Comparison of ENCODE assay signal across 15 cellular contexts in the genomic region with DNA sequence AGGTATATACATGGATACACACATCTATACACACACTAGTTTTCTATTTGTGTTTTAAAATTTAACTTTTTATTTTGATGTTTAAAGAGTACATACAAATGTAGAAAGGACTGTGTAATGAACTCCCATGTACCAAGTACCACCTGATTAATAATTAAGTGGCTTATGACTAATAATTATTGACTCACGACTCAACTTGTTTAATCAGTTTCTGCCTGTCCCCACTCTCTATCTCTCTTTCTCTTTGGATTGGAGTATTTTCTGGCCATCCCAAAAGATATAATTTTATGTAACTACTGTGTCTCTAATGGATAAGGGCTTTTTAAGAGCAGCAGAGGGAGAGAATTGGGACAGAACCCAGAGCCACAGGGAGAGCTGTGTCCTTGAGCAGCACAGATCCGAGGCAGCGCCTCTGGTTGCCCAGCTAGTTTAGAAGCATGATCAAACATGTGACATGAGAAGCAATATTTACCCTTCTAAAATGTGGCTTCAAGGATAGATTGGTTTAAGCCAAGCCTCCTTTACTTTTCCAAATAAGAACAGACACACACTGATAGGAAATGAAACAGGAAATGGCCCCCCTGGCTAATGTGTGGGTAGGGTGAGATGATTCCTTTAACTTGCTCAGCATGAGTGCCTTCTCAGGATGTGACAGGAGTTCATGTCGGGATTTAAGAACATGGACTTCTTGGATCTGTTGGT.
DNase-seq lines count a peak whose midpoint lies in the region; ATAC-seq, FAIRE-seq and TF ChIP-seq lines count a peak whose summit lies in the region.
"Had no signal": no experiment of that assay in that cellular context is flagged by ENCODE, and none has a peak within 500 bp of the region (broad histone marks: within the 10 kb centered on the region; RNA-seq: fewer than 3 reads in every experiment).

No MANE protein-coding gene starts in this region.

- no peaks in the 10 kb centered on the region for H4K20me1 ChIP-seq in GM23338 (replicated peaks; ENCODE audit: insufficient read depth)

- H3K4me1 Mint-ChIP-seq in GM23338 = peaks cover 24% of the 10 kb centered on the region
- H3K4me1 Mint-ChIP-seq: activated CD4-positive, alpha-beta T cell treated with anti-CD3 and anti-CD28 coated beads, Interleukin-2, amount 10 ng/mL, durations not matched to agents 24 days and 14 days had no signal

- H3K4me3 ChIP-seq in GM23338 = no peak overlapping the region
- no peak overlapping the region for H3K4me3 ChIP-seq in fibroblast of mammary gland (ENCODE audit: control insufficient read depth, low read depth, low read length)
- peak overlapping the region in 2 of 4 donors; percentile 15 to 31 for H3K4me3 ChIP-seq in pancreas
- no peak overlapping the region for H3K4me3 ChIP-seq in BE2C (ENCODE audit: low read depth, low read length)
- H3K4me3 ChIP-seq: heart left ventricle, suprapubic skin had no signal

- no peaks in the 10 kb centered on the region for H3F3A ChIP-seq in GM23338 (replicated peaks; ENCODE audit: low read depth)

- peaks cover 10% of the 10 kb centered on the region for H3K27me3 Mint-ChIP-seq in GM23338 (ENCODE audit: insufficient read depth, low read depth, poor library complexity)

- H3K9me3 Mint-ChIP-seq in GM23338 = peaks cover 4% of the 10 kb centered on the region
- H3K9me3 Mint-ChIP-seq: activated CD4-positive, alpha-beta T cell treated with anti-CD3 and anti-CD28 coated beads, Interleukin-2, amount 10 ng/mL, durations not matched to agents 24 days and 14 days; central memory CD8-positive, alpha-beta T cell; T-helper 2 cell treated with Interferon-gamma antibody and Interleukin-4, amounts not matched to agents 5 μg/mL and 100 μg/mL, for 36 hours had no signal

- FAIRE-seq in pancreas (lab: Jason Lieb, UNC) = no peak

- H3K9me3 ChIP-seq in pancreas (no peaks in the 10 kb centered on the region), BE2C (no peaks in the 10 kb centered on the region)
- H3K9me3 ChIP-seq: heart left ventricle, suprapubic skin had no signal

- H3K27me3 ChIP-seq in GM23338 (ENCODE audit: insufficient read depth) = no peaks in the 10 kb centered on the region
- H3K27me3 ChIP-seq in pancreas = no peaks in the 10 kb centered on the region
- peaks cover 19% of the 10 kb centered on the region for H3K27me3 ChIP-seq in BE2C

- no peaks in the 10 kb centered on the region for H3K36me3 ChIP-seq in GM23338 (ENCODE audit: insufficient read depth)
- H3K36me3 ChIP-seq in pancreas = no peaks in the 10 kb centered on the region
- H3K36me3 ChIP-seq in BE2C = no peaks in the 10 kb centered on the region
- H3K36me3 ChIP-seq: heart left ventricle, suprapubic skin had no signal

- no peak overlapping the region for H3K4me3 Mint-ChIP-seq in GM23338
- H3K4me3 Mint-ChIP-seq: activated CD4-positive, alpha-beta T cell treated with anti-CD3 and anti-CD28 coated beads, Interleukin-2, amount 10 ng/mL, durations not matched to agents 24 days and 14 days; central memory CD8-positive, alpha-beta T cell; naive B cell; T-helper 2 cell treated with Interferon-gamma antibody and Interleukin-4, amounts not matched to agents 5 μg/mL and 100 μg/mL, for 36 hours had no signal

- ATAC-seq in GM23338 (no peak), pancreas (peak; percentile 83 to 89 (median 86))

- H3K4me2 ChIP-seq in GM23338 = no peak overlapping the region

- H3K27ac ChIP-seq in GM23338 (ENCODE audit: low read depth) (no peak overlapping the region), pancreas (peak overlapping the region; percentile 31 to 66 (median 54))
- H3K27ac ChIP-seq: epithelial cell of prostate, heart left ventricle, suprapubic skin had no signal

- no peaks in the 10 kb centered on the region for H3K79me2 ChIP-seq in GM23338 (replicated peaks; ENCODE audit: insufficient read depth)

- DNase-seq in GM23338 (ENCODE audit: low spot score) (no peak), RPMI7951 (ENCODE audit: low read depth) (peak; percentile 34), fibroblast of mammary gland (ENCODE audit: low read depth) (peak; percentile 4), pancreas (peak in 5 of 6 donors; percentile 48 to 63 (median 56)), SK-N-DZ (ENCODE audit: low spot score) (no peak), BE2C (no peak), NCI-H2171 (lab: John Stamatoyannopoulos, UW) (no peak)
- DNase-seq in stimulated activated CD4-positive, alpha-beta T cell treated with anti-CD3 and anti-CD28 coated beads, Interleukin-15, amount 100 ng/mL, for 24 hours = no peak

- no peak overlapping the region for H3K27ac Mint-ChIP-seq in GM23338
- H3K27ac Mint-ChIP-seq: activated CD4-positive, alpha-beta T cell treated with anti-CD3 and anti-CD28 coated beads, Interleukin-2, amount 10 ng/mL, durations not matched to agents 24 days and 14 days; T-helper 2 cell treated with Interferon-gamma antibody and Interleukin-4, amounts not matched to agents 5 μg/mL and 100 μg/mL, for 36 hours had no signal

- TF ChIP-seq CTCF in GM23338 (conservative IDR thresholded peaks at IDR 0.05; ENCODE audit: low read depth in 2 of 2) (no peak), fibroblast of mammary gland (conservative IDR thresholded peaks at IDR 0.05; ENCODE audit: control insufficient read depth, insufficient read depth, low read depth, low read length) (no peak), pancreas (IDR thresholded peaks at IDR 0.05) (no peak), BE2C (IDR thresholded peaks at IDR 0.05; ENCODE audit: low read depth, low read length) (no peak)

- H3K4me1 ChIP-seq in GM23338 (ENCODE audit: insufficient read depth) (0 out of 2 replicates have a peak, but pooled peaks cover 6% of the 10 kb centered on the region), pancreas (peaks cover 6 to 16% (median 9%) of the 10 kb centered on the region in 3 donors), BE2C (no peaks in the 10 kb centered on the region; the same call in 1 of the 2 replicates)

- WGBS in pancreas, 2 donors = 10 to 11% methylated on average over 4 of the region's 4 CpGs

- intact Hi-C loops in pancreas (cut with DNase I) = loop anchor here in 1 of 3 donors (5.0 to 10.0 kb wide), 2 partner anchors 462 to 685 kb away; partner anchors contain the start of gene DLL1

- H2AFZ ChIP-seq in GM23338 = peak overlapping the region; percentile 72; the same call in 1 of the 2 replicates

- H3K9me2 ChIP-seq in GM23338 (ENCODE audit: insufficient read depth) = no peaks in the 10 kb centered on the region

- H3K36me3 Mint-ChIP-seq in GM23338 (ENCODE audit: low read depth) = 0 out of 3 replicates have a peak, but pooled peaks cover 3% of the 10 kb centered on the region
- H3K36me3 Mint-ChIP-seq: naive B cell had no signal

TF ChIP-seq in GM23338, 12 proteins besides CTCF, POLR2A, EP300 and RAD21:
- no peak for TF ChIP-seq JUNB (IDR thresholded peaks at IDR 0.05; ENCODE audit: unreplicated experiment)
TF ChIP-seq in GM23338: peak in this region for 0.

Comparison
In these comparisons a context has a peak if more than half of its experiments do, and no peak if none do; other contexts are left out.
1. DNase-seq: peak in RPMI7951 (single experiment), fibroblast of mammary gland (single experiment) and pancreas (5 of 6); none in GM23338 (single experiment), SK-N-DZ (single experiment), BE2C (single experiment), NCI-H2171 (single experiment) and stimulated activated CD4-positive, alpha-beta T cell treated with anti-CD3 and anti-CD28 coated beads, Interleukin-15, amount 100 ng/mL, for 24 hours (single experiment).